ENCODE assay signal across 9 cellular contexts in genomic region chr17:18217412-18218015, GRCh38. TPM values are rescaled to one million over a fixed set of nuclear protein-coding genes. Genes with fewer than 3 reads are reported as not detected.
A peak's percentile ranks its signal among the peaks of the same experiment; 100 is the strongest.
DNase-seq lines count a peak whose midpoint lies in the region; TF ChIP-seq lines count a peak whose summit lies in the region.
"Had no signal": no experiment of that assay in that cellular context is flagged by ENCODE, and none has a peak within 500 bp of the region (broad histone marks: within the 10 kb centered on the region; RNA-seq: fewer than 3 reads in every experiment).

No MANE protein-coding gene starts in this region.

- DNase-seq in NCI-H1436 (lab: John Stamatoyannopoulos, UW): peak; percentile 73
- no peak for DNase-seq in NCI-H1436 treated with DMSO at 0.1 percent for 48 hours (lab: John Stamatoyannopoulos, UW)
- DNase-seq in NCI-H128 (lab: John Stamatoyannopoulos, UW; ENCODE audit: unreplicated experiment): peak; percentile 7
- DNase-seq in activated CD4-positive, CD25-positive, alpha-beta regulatory T cell treated with anti-CD3 and anti-CD28 coated beads, Interleukin-2, amount 50 U/mL, for 16 hours (ENCODE audit: low read depth, low spot score): peak; percentile 61
- peak in 54 of 61 donors; percentile 11 to 75 (median 38) for DNase-seq in caudate nucleus (lab: John Stamatoyannopoulos, UW)
- DNase-seq in kidney epithelial cell (ENCODE audit: low read depth): no peak
- peak; percentile 69 to 82 for DNase-seq in stimulated activated CD4-positive, alpha-beta T cell treated with anti-CD3 and anti-CD28 coated beads, Interleukin-2, amount 100 ng/mL, for 48 hours
- no peak for DNase-seq in NCI-H2107 (lab: John Stamatoyannopoulos, UW)

- H3K27me3 ChIP-seq in kidney epithelial cell (ENCODE audit: control insufficient read depth, insufficient read depth, low read length): no peaks in the 10 kb centered on the region
- H3K27me3 ChIP-seq: BLaER1 treated with 17β-estradiol and CSF1 and Interleukin-3, amounts not matched to agents 10 nM and 100 nM had no signal

- no peak overlapping the region for H3K27ac ChIP-seq in caudate nucleus (ENCODE audit: low read depth, low read length)
- H3K27ac ChIP-seq: BLaER1 treated with 17β-estradiol and CSF1 and Interleukin-3, amounts not matched to agents 10 nM and 100 nM had no signal

- H3K4me3 ChIP-seq in kidney epithelial cell (ENCODE audit: low read depth, low read length): no peak overlapping the region
- H3K4me3 ChIP-seq: BLaER1 treated with 17β-estradiol and CSF1 and Interleukin-3, amounts not matched to agents 10 nM and 100 nM had no signal

- no peaks in the 10 kb centered on the region for H3K36me3 ChIP-seq in kidney epithelial cell (ENCODE audit: control insufficient read depth, insufficient read depth, low read length)

- TF ChIP-seq CTCF in kidney epithelial cell (IDR thresholded peaks at IDR 0.05; ENCODE audit: insufficient read depth, low read length, poor library complexity, severe bottlenecking): peak; percentile 98

RNA-seq across cellular contexts. Expression of gene LLGL1, which starts 7.9 kb away (rescaled TPM):
- 53.7 and 63.1 TPM in 2 replicates for total RNA-seq in kidney epithelial cell

RNA-seq across cellular contexts. Expression of gene ALKBH5, which starts 33.9 kb away (rescaled TPM):
- total RNA-seq in kidney epithelial cell: 103 and 105 TPM in 2 replicates

RNA-seq across cellular contexts. Expression of gene FLII, which starts 41.0 kb away (rescaled TPM):
- 512 and 579 TPM in 2 replicates for total RNA-seq in kidney epithelial cell

RNA-seq across cellular contexts. Expression of gene MIEF2, which starts 42.9 kb away (rescaled TPM):
- 29.6 and 78.8 TPM in 2 replicates for total RNA-seq in kidney epithelial cell

Comparison
In these comparisons a context has a peak if more than half of its experiments do, and no peak if none do; other contexts are left out.
1. DNase-seq: peak in NCI-H1436 (single experiment), NCI-H128 (single experiment), activated CD4-positive, CD25-positive, alpha-beta regulatory T cell treated with anti-CD3 and anti-CD28 coated beads, Interleukin-2, amount 50 U/mL, for 16 hours (single experiment), caudate nucleus (54 of 61) and stimulated activated CD4-positive, alpha-beta T cell treated with anti-CD3 and anti-CD28 coated beads, Interleukin-2, amount 100 ng/mL, for 48 hours (2 of 2); none in NCI-H1436 treated with DMSO at 0.1 percent for 48 hours (single experiment), kidney epithelial cell (single experiment) and NCI-H2107 (single experiment).